ENCODE assay signal across 18 cellular contexts in the genomic region with DNA sequence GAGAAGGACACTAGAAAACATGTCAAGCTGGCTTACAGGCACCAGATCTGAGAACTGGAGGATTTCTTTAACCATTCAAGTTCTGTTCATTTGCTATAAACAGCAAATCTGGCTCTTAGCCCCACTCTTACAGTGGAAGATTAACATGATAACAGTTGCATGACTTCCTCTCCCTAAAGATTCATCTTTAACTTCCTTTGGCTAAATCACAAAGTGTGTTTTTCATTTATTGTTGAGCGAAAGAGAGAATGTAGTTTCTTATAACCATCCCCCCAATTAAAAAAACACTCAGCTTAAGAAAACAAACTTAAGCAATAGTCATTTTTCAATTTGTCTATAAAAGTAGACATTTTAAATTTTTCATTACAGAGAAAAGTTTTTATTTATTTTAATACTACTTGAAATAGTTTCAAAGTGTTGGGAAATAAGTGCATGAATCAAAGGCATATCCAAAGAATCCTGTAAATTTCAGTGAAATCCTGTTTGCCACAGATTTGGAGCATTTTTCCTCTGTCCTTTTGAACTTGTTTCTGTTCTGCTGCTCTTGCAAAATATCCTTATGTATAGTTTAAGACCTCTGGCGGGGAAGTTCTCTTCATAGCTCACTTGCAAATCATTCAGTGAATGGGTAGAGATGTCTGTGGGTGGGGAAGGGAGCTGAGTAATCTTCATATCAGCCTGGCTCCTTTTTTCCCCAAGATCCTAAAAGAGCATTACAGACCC.
A peak's percentile ranks its signal among the peaks of the same experiment; 100 is the strongest.
DNase-seq lines count a peak whose midpoint lies in the region; ATAC-seq, FAIRE-seq and TF ChIP-seq lines count a peak whose summit lies in the region.
"Had no signal": no experiment of that assay in that cellular context is flagged by ENCODE, and none has a peak within 500 bp of the region (broad histone marks: within the 10 kb centered on the region; RNA-seq: fewer than 3 reads in every experiment).

No MANE protein-coding gene starts in this region.

- H3K27ac Mint-ChIP-seq in HFFc6, result peak overlapping the region; percentile 75
- H3K27ac Mint-ChIP-seq in activated naive CD8-positive, alpha-beta T cell treated with anti-CD3 and anti-CD28 coated beads, Interleukin-2, amount 50 U/mL, for 24 hours, result no peak overlapping the region
- H3K27ac Mint-ChIP-seq: activated B cell treated with CpG ODN at 0.5 μM for 24 hours; stimulated activated naive CD8-positive, alpha-beta T cell treated with anti-CD3 and anti-CD28 coated beads, Interleukin-15, Interleukin-2, amounts not matched to agents 100 ng/mL and 50 ng/mL, for 24 hours had no signal

- CTCF ChIA-PET in A549 (lab: Yijun Ruan, JAX), result interaction anchor here (0.8 to 1.4 kb wide), 3 partner anchors 11 to 15 kb away, joined by 3 to 5 read pairs (median 3); no protein-coding TSS in a partner anchor

- peaks cover 53% of the 10 kb centered on the region for H3K4me1 ChIP-seq in A549
- peaks cover 31% of the 10 kb centered on the region for H3K4me1 ChIP-seq in hepatocyte (ENCODE audit: insufficient read depth)

- H3K4me2 ChIP-seq in A549 (peak overlapping the region; percentile 56), hepatocyte (peak overlapping the region; percentile 1)

- peak in 1 of 2 experiments; percentile 34; a peak in 1 of 5 replicates for TF ChIP-seq RAD21 in A549 (conservative IDR thresholded peaks at IDR 0.05 in 1 of 2, IDR thresholded peaks at IDR 0.05 in 1 of 2)

- H3K9me3 ChIP-seq in A549, result peaks cover 23% of the 10 kb centered on the region
- H3K9me3 ChIP-seq in hepatocyte (ENCODE audit: low read depth), result no peaks in the 10 kb centered on the region
- H3K9me3 ChIP-seq: neutrophil had no signal

- H3K79me2 ChIP-seq in hepatocyte, result no peaks in the 10 kb centered on the region

- 42% methylated on average over 2 of the region's 2 CpGs for WGBS in A549 (ENCODE audit: missing lambda C conversion rate)
- 44% methylated on average over 2 of the region's 2 CpGs for WGBS in hepatocyte (ENCODE audit: low lambda C conversion rate, missing lambda C conversion rate)

- H3K27ac ChIP-seq in A549 (peak overlapping the region; percentile 80 to 86), hepatocyte (peak overlapping the region; percentile 90)
- H3K27ac ChIP-seq: foreskin keratinocyte, neutrophil, RWPE1 had no signal

- peak; percentile 68 to 77; a peak in 3 of 5 replicates for TF ChIP-seq EP300 in A549 (IDR thresholded peaks at IDR 0.05)

- peak overlapping the region; percentile 51 for H3K4me3 Mint-ChIP-seq in HFFc6
- H3K4me3 Mint-ChIP-seq in activated naive CD8-positive, alpha-beta T cell treated with anti-CD3 and anti-CD28 coated beads, Interleukin-2, amount 50 U/mL, for 24 hours, result no peak overlapping the region
- H3K4me3 Mint-ChIP-seq: activated B cell treated with CpG ODN at 0.5 μM for 24 hours; stimulated activated naive CD8-positive, alpha-beta T cell treated with anti-CD3 and anti-CD28 coated beads, Interleukin-15, Interleukin-2, amounts not matched to agents 100 ng/mL and 50 ng/mL, for 24 hours had no signal

- H3K9me2 ChIP-seq in hepatocyte (replicated peaks; ENCODE audit: insufficient read depth), result no peaks in the 10 kb centered on the region

- H3K4me3 ChIP-seq in A549, result no peak overlapping the region
- H3K4me3 ChIP-seq in hepatocyte, result no peak overlapping the region

- no peaks in the 10 kb centered on the region for H3K27me3 Mint-ChIP-seq in HFFc6 (ENCODE audit: insufficient read depth)
- peaks cover 5% of the 10 kb centered on the region for H3K27me3 Mint-ChIP-seq in activated naive CD8-positive, alpha-beta T cell treated with anti-CD3 and anti-CD28 coated beads, Interleukin-2, amount 50 U/mL, for 24 hours
- H3K27me3 Mint-ChIP-seq: activated B cell treated with CpG ODN at 0.5 μM for 24 hours; stimulated activated naive CD8-positive, alpha-beta T cell treated with anti-CD3 and anti-CD28 coated beads, Interleukin-15, Interleukin-2, amounts not matched to agents 100 ng/mL and 50 ng/mL, for 24 hours had no signal

- H3K36me3 Mint-ChIP-seq in HFFc6 (ENCODE audit: low read depth), result no peaks in the 10 kb centered on the region; the same call in 1 of the 2 replicates
- no peaks in the 10 kb centered on the region for H3K36me3 Mint-ChIP-seq in activated naive CD8-positive, alpha-beta T cell treated with anti-CD3 and anti-CD28 coated beads, Interleukin-2, amount 50 U/mL, for 24 hours (ENCODE audit: low read depth)

- POLR2A ChIA-PET in A549 (lab: Yijun Ruan, JAX), result interaction anchor here (1.5 kb wide), 1 partner anchor 19 kb away, joined by 5 read pairs; no protein-coding TSS in a partner anchor

- TF ChIP-seq POLR2A in A549 (IDR thresholded peaks at IDR 0.05; ENCODE audit: low read length), result no peak

- H3K27me3 ChIP-seq in hepatocyte, result no peaks in the 10 kb centered on the region
- H3K27me3 ChIP-seq: neutrophil had no signal

- DNase-seq in A549 (ENCODE audit: low read depth in 1 of 2, low spot score in 1 of 2) (peak in 1 of 2 experiments; percentile 66), HFFc6 (peak; percentile 87), amniotic epithelial cell (ENCODE audit: low read depth) (peak; percentile 100), hepatocyte (ENCODE audit: low spot score) (peak; percentile 53), middle frontal gyrus (ENCODE audit: extremely low spot score, low spot score) (no peak), activated gamma-delta T cell treated with Interleukin-2 at 50 U/mL for 16 hours (no peak)
- DNase-seq in activated naive CD8-positive, alpha-beta T cell treated with anti-CD3 and anti-CD28 coated beads, Interleukin-2, amount 50 U/mL, for 24 hours, result no peak
- DNase-seq: activated B cell treated with CpG ODN at 0.5 μM for 24 hours; activated T-cell treated with anti-CD3 and anti-CD28 coated beads, Interleukin-2, amount 50 U/mL, for 48 hours; cerebellar nuclear complex; foreskin keratinocyte; KBM-7; left colon; NCI-H345 had no signal

- no peaks in the 10 kb centered on the region for H3K9me3 Mint-ChIP-seq in HFFc6
- no peaks in the 10 kb centered on the region for H3K9me3 Mint-ChIP-seq in activated naive CD8-positive, alpha-beta T cell treated with anti-CD3 and anti-CD28 coated beads, Interleukin-2, amount 50 U/mL, for 24 hours
- H3K9me3 Mint-ChIP-seq: activated B cell treated with CpG ODN at 0.5 μM for 24 hours; stimulated activated naive CD8-positive, alpha-beta T cell treated with anti-CD3 and anti-CD28 coated beads, Interleukin-15, Interleukin-2, amounts not matched to agents 100 ng/mL and 50 ng/mL, for 24 hours had no signal

- H2AFZ ChIP-seq in hepatocyte, result no peak overlapping the region

- no peaks in the 10 kb centered on the region for H3K4me1 Mint-ChIP-seq in HFFc6 (ENCODE audit: low read depth)
- no peaks in the 10 kb centered on the region for H3K4me1 Mint-ChIP-seq in activated naive CD8-positive, alpha-beta T cell treated with anti-CD3 and anti-CD28 coated beads, Interleukin-2, amount 50 U/mL, for 24 hours
- H3K4me1 Mint-ChIP-seq: activated B cell treated with CpG ODN at 0.5 μM for 24 hours had no signal

- H4K20me1 ChIP-seq in hepatocyte (ENCODE audit: insufficient read depth, poor library complexity, severe bottlenecking), result no peaks in the 10 kb centered on the region

- TF ChIP-seq CTCF in A549 (IDR thresholded peaks at IDR 0.05), result no peak
- no peak for TF ChIP-seq CTCF in HFFc6 (IDR thresholded peaks at IDR 0.05)
- TF ChIP-seq CTCF in hepatocyte (IDR thresholded peaks at IDR 0.05; ENCODE audit: poor library complexity), result no peak

- ATAC-seq in A549, result peak; percentile 33 to 69; a peak in 3 of 6 replicates
- ATAC-seq in activated naive CD8-positive, alpha-beta T cell treated with anti-CD3 and anti-CD28 coated beads, Interleukin-2, amount 50 U/mL, for 24 hours, result no peak
- ATAC-seq in GM21528 (IDR thresholded peaks at IDR 0.05; ENCODE audit: low FRiP score, unreplicated experiment), result no peak
- ATAC-seq: foreskin keratinocyte, left colon had no signal

- no peak for FAIRE-seq in A549 (lab: Jason Lieb, UNC)

- H3K36me3 ChIP-seq in hepatocyte (replicated peaks; ENCODE audit: insufficient read depth, low read depth), result no peaks in the 10 kb centered on the region
- H3K36me3 ChIP-seq: neutrophil had no signal

TF ChIP-seq in A549, 52 proteins besides CTCF, POLR2A, EP300 and RAD21:
- TF ChIP-seq FOSL2 (IDR thresholded peaks at IDR 0.05) (peak; percentile 22; the same call in 1 of the 2 replicates), FOSL2 (CRISPR knock-in tag; IDR thresholded peaks at IDR 0.05) (0 out of 2 replicates have a peak, but pooled peaks have one; percentile 18), MAFK (IDR thresholded peaks at IDR 0.05; ENCODE audit: partially characterized antibody) (peak; percentile 81), JUNB (IDR thresholded peaks at IDR 0.05) (peak; percentile 58), SMC3 (IDR thresholded peaks at IDR 0.05) (0 out of 3 replicates have a peak, but pooled peaks have one; percentile 18), JUN (IDR thresholded peaks at IDR 0.05) (peak; percentile 32 to 42; a peak in 3 of 5 replicates), CBX8 (IDR thresholded peaks at IDR 0.05) (no peak), CEBPB (IDR thresholded peaks at IDR 0.05) (peak; percentile 57 to 74; a peak in 2 of 4 replicates), RCOR1 (IDR thresholded peaks at IDR 0.05; ENCODE audit: low read depth, low read length) (no peak), ZC3H11A (IDR thresholded peaks at IDR 0.05) (no peak)
- TF ChIP-seq, protein P1, sequence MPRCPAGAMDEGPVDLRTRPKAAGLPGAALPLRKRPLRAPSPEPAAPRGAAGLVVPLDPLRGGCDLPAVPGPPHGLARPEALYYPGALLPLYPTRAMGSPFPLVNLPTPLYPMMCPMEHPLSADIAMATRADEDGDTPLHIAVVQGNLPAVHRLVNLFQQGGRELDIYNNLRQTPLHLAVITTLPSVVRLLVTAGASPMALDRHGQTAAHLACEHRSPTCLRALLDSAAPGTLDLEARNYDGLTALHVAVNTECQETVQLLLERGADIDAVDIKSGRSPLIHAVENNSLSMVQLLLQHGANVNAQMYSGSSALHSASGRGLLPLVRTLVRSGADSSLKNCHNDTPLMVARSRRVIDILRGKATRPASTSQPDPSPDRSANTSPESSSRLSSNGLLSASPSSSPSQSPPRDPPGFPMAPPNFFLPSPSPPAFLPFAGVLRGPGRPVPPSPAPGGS (IDR thresholded peaks at IDR 0.05), result 0 out of 3 replicates have a peak, but pooled peaks have one; percentile 44
- TF ChIP-seq, protein P2, sequence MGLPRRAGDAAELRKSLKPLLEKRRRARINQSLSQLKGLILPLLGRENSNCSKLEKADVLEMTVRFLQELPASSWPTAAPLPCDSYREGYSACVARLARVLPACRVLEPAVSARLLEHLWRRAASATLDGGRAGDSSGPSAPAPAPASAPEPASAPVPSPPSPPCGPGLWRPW (IDR thresholded peaks at IDR 0.05), result peak; percentile 8; the same call in 1 of the 2 replicates

Comparison
In these comparisons a context has a peak if more than half of its experiments do, and no peak if none do; other contexts are left out.
1. ATAC-seq: peak in A549 (2 of 2); none in activated naive CD8-positive, alpha-beta T cell treated with anti-CD3 and anti-CD28 coated beads, Interleukin-2, amount 50 U/mL, for 24 hours (single experiment) and GM21528 (single experiment).
2. DNase-seq: peak in HFFc6 (single experiment), amniotic epithelial cell (single experiment) and hepatocyte (single experiment); none in activated naive CD8-positive, alpha-beta T cell treated with anti-CD3 and anti-CD28 coated beads, Interleukin-2, amount 50 U/mL, for 24 hours (single experiment), middle frontal gyrus (single experiment) and activated gamma-delta T cell treated with Interleukin-2 at 50 U/mL for 16 hours (single experiment).